In the genomic region with DNA sequence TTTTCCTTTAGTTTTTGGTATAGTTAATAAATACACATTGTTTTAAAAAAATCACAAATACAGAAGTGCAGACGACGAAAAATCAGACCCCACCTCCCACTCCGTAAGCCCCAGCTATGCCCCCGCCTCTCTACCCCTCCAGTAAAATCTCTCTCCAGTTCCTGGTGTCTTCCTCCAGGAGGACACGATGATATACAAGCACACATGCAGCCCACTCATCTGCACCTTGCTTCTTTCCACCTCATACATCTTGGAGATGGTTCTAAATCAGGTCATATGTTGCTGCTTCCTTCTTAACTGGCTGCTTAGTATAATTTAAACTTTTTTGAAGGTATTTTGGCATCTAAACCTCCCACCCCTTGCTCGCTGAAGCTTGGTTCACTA, we compare ENCODE assay signal across 1 cellular context.
TF ChIP-seq lines count a peak whose summit lies in the region.

No MANE protein-coding gene starts in this region.

TF ChIP-seq in GM23338, 12 proteins besides CTCF, POLR2A, EP300 and RAD21 (continued from another document):
- TF ChIP-seq, protein P1, sequence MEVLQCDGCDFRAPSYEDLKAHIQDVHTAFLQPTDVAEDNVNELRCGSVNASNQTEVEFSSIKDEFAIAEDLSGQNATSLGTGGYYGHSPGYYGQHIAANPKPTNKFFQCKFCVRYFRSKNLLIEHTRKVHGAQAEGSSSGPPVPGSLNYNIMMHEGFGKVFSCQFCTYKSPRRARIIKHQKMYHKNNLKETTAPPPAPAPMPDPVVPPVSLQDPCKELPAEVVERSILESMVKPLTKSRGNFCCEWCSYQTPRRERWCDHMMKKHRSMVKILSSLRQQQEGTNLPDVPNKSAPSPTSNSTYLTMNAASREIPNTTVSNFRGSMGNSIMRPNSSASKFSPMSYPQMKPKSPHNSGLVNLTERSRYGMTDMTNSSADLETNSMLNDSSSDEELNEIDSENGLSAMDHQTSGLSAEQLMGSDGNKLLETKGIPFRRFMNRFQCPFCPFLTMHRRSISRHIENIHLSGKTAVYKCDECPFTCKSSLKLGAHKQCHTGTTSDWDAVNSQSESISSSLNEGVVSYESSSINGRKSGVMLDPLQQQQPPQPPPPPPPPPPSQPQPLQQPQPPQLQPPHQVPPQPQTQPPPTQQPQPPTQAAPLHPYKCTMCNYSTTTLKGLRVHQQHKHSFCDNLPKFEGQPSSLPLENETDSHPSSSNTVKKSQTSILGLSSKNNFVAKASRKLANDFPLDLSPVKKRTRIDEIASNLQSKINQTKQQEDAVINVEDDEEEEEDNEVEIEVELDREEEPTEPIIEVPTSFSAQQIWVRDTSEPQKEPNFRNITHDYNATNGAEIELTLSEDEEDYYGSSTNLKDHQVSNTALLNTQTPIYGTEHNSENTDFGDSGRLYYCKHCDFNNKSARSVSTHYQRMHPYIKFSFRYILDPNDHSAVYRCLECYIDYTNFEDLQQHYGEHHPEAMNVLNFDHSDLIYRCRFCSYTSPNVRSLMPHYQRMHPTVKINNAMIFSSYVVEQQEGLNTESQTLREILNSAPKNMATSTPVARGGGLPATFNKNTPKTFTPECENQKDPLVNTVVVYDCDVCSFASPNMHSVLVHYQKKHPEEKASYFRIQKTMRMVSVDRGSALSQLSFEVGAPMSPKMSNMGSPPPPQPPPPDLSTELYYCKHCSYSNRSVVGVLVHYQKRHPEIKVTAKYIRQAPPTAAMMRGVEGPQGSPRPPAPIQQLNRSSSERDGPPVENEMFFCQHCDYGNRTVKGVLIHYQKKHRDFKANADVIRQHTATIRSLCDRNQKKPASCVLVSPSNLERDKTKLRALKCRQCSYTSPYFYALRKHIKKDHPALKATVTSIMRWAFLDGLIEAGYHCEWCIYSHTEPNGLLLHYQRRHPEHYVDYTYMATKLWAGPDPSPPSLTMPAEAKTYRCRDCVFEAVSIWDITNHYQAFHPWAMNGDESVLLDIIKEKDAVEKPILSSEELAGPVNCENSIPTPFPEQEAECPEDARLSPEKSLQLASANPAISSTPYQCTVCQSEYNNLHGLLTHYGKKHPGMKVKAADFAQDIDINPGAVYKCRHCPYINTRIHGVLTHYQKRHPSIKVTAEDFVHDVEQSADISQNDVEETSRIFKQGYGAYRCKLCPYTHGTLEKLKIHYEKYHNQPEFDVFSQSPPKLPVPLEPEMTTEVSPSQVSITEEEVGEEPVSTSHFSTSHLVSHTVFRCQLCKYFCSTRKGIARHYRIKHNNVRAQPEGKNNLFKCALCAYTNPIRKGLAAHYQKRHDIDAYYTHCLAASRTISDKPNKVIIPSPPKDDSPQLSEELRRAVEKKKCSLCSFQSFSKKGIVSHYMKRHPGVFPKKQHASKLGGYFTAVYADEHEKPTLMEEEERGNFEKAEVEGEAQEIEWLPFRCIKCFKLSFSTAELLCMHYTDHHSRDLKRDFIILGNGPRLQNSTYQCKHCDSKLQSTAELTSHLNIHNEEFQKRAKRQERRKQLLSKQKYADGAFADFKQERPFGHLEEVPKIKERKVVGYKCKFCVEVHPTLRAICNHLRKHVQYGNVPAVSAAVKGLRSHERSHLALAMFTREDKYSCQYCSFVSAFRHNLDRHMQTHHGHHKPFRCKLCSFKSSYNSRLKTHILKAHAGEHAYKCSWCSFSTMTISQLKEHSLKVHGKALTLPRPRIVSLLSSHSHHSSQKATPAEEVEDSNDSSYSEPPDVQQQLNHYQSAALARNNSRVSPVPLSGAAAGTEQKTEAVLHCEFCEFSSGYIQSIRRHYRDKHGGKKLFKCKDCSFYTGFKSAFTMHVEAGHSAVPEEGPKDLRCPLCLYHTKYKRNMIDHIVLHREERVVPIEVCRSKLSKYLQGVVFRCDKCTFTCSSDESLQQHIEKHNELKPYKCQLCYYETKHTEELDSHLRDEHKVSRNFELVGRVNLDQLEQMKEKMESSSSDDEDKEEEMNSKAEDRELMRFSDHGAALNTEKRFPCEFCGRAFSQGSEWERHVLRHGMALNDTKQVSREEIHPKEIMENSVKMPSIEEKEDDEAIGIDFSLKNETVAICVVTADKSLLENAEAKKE (CRISPR knock-in tag; IDR thresholded peaks at IDR 0.05), result no peak
- TF ChIP-seq, protein P2, sequence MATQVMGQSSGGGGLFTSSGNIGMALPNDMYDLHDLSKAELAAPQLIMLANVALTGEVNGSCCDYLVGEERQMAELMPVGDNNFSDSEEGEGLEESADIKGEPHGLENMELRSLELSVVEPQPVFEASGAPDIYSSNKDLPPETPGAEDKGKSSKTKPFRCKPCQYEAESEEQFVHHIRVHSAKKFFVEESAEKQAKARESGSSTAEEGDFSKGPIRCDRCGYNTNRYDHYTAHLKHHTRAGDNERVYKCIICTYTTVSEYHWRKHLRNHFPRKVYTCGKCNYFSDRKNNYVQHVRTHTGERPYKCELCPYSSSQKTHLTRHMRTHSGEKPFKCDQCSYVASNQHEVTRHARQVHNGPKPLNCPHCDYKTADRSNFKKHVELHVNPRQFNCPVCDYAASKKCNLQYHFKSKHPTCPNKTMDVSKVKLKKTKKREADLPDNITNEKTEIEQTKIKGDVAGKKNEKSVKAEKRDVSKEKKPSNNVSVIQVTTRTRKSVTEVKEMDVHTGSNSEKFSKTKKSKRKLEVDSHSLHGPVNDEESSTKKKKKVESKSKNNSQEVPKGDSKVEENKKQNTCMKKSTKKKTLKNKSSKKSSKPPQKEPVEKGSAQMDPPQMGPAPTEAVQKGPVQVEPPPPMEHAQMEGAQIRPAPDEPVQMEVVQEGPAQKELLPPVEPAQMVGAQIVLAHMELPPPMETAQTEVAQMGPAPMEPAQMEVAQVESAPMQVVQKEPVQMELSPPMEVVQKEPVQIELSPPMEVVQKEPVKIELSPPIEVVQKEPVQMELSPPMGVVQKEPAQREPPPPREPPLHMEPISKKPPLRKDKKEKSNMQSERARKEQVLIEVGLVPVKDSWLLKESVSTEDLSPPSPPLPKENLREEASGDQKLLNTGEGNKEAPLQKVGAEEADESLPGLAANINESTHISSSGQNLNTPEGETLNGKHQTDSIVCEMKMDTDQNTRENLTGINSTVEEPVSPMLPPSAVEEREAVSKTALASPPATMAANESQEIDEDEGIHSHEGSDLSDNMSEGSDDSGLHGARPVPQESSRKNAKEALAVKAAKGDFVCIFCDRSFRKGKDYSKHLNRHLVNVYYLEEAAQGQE (IDR thresholded peaks at IDR 0.05; ENCODE audit: unreplicated experiment), result no peak
- TF ChIP-seq ZNF331 (CRISPR knock-in tag; IDR thresholded peaks at IDR 0.05; ENCODE audit: low read depth), result no peak
